In genomic region chr1:61184714-61185106, GRCh38 we compare ENCODE assay signal across 13 cellular contexts.
DNase-seq lines count a peak whose midpoint lies in the region; ATAC-seq, FAIRE-seq and TF ChIP-seq lines count a peak whose summit lies in the region.
"Had no signal": no experiment of that assay in that cellular context is flagged by ENCODE, and none has a peak within 500 bp of the region (broad histone marks: within the 10 kb centered on the region; RNA-seq: fewer than 3 reads in every experiment).

No MANE protein-coding gene starts in this region.

- H3K27me3 ChIP-seq in GM23338 (ENCODE audit: insufficient read depth) (no peaks in the 10 kb centered on the region), keratinocyte (ENCODE audit: control insufficient read depth, extremely low read depth, insufficient read depth, low read length) (no peaks in the 10 kb centered on the region), smooth muscle cell (ENCODE audit: low read depth) (no peaks in the 10 kb centered on the region)

- H3K4me3 ChIP-seq in GM23338 (no peak overlapping the region), keratinocyte (ENCODE audit: control insufficient read depth in 2 of 3, extremely low read depth in 1 of 3, insufficient read depth in 2 of 3, low read depth in 1 of 3, low read length in 3 of 3) (peak overlapping the region in 2 of 3 experiments; percentile 49 to 59), smooth muscle cell (peak overlapping the region; percentile 31)

- H4K20me1 ChIP-seq in GM23338 (replicated peaks; ENCODE audit: insufficient read depth) (no peaks in the 10 kb centered on the region), keratinocyte (ENCODE audit: control insufficient read depth, extremely low read depth, insufficient read depth, low read length) (no peaks in the 10 kb centered on the region), smooth muscle cell (ENCODE audit: low read depth) (peaks cover 10% of the 10 kb centered on the region)

- DNase-seq in GM23338 (ENCODE audit: low spot score) = no peak
- no peak for DNase-seq in keratinocyte (ENCODE audit: low read depth, low spot score)
- no peak for DNase-seq in smooth muscle cell (lab: John Stamatoyannopoulos, UW; ENCODE audit: unreplicated experiment)
- DNase-seq in nucleus accumbens (lab: John Stamatoyannopoulos, UW) = no peak
- DNase-seq in OCI-M2 (lab: John Stamatoyannopoulos, UW; ENCODE audit: unreplicated experiment) = no peak
- no peak for DNase-seq in islet precursor cell
- DNase-seq: activated CD4-positive, alpha-beta T cell treated with anti-CD3 and anti-CD28 coated beads, Interleukin-2, amount 10 ng/mL, durations not matched to agents 24 days and 14 days; activated gamma-delta T cell treated with Interleukin-2 at 50 U/mL for 16 hours; effector CD4-positive, alpha-beta T cell; H7; KG1 had no signal

- peaks cover 5% of the 10 kb centered on the region; the same call in 1 of the 2 replicates for H3K4me1 ChIP-seq in GM23338 (ENCODE audit: insufficient read depth)
- H3K4me1 ChIP-seq in keratinocyte (ENCODE audit: control insufficient read depth, extremely low read depth, insufficient read depth, low read length) = peaks cover 15% of the 10 kb centered on the region
- H3K4me1 ChIP-seq in smooth muscle cell (ENCODE audit: low read depth) = peaks cover 4% of the 10 kb centered on the region

- H2AFZ ChIP-seq in GM23338 (peak overlapping the region; percentile 87; the same call in 1 of the 2 replicates), keratinocyte (ENCODE audit: control insufficient read depth, low read length) (peak overlapping the region; percentile 95), smooth muscle cell (ENCODE audit: low read depth) (no peak overlapping the region)

- H3K36me3 Mint-ChIP-seq in GM23338 (ENCODE audit: low read depth) (no peaks in the 10 kb centered on the region), brain (no peaks in the 10 kb centered on the region)

- H3K27ac ChIP-seq in GM23338 (ENCODE audit: low read depth) = no peak overlapping the region
- H3K27ac ChIP-seq in keratinocyte (ENCODE audit: control insufficient read depth, insufficient read depth, low read length) = peak overlapping the region; percentile 84
- H3K27ac ChIP-seq in smooth muscle cell (ENCODE audit: low read depth) = no peak overlapping the region

- H3K79me2 ChIP-seq in GM23338 (replicated peaks; ENCODE audit: insufficient read depth) = no peaks in the 10 kb centered on the region
- peaks cover 3% of the 10 kb centered on the region for H3K79me2 ChIP-seq in keratinocyte (ENCODE audit: control insufficient read depth, insufficient read depth, low read length)
- no peaks in the 10 kb centered on the region for H3K79me2 ChIP-seq in smooth muscle cell (ENCODE audit: low read depth)

- H3K9me3 ChIP-seq in keratinocyte (ENCODE audit: control insufficient read depth, low read depth, low read length) (no peaks in the 10 kb centered on the region), smooth muscle cell (replicated peaks; ENCODE audit: low read depth) (no peaks in the 10 kb centered on the region)

- H3K36me3 ChIP-seq in GM23338 (ENCODE audit: insufficient read depth) (no peaks in the 10 kb centered on the region), keratinocyte (ENCODE audit: control insufficient read depth in 2 of 2, extremely low read depth in 1 of 2, insufficient read depth in 2 of 2, low read length in 2 of 2) (no peaks in the 10 kb centered on the region), smooth muscle cell (ENCODE audit: low read depth) (no peaks in the 10 kb centered on the region)

- H3K27ac Mint-ChIP-seq in GM23338 (peak overlapping the region; percentile 16; the same call in 1 of the 2 replicates), brain (peak overlapping the region; percentile 63 to 96 (median 82))
- H3K27ac Mint-ChIP-seq: activated CD4-positive, alpha-beta T cell treated with anti-CD3 and anti-CD28 coated beads, Interleukin-2, amount 10 ng/mL, durations not matched to agents 24 days and 14 days had no signal

- peaks cover 29% of the 10 kb centered on the region for H3K4me1 Mint-ChIP-seq in GM23338
- H3K4me1 Mint-ChIP-seq in brain = peaks cover 91% of the 10 kb centered on the region
- H3K4me1 Mint-ChIP-seq: activated CD4-positive, alpha-beta T cell treated with anti-CD3 and anti-CD28 coated beads, Interleukin-2, amount 10 ng/mL, durations not matched to agents 24 days and 14 days had no signal

- H3K9me1 ChIP-seq in keratinocyte (ENCODE audit: control insufficient read depth, extremely low read depth, insufficient read depth, low read length) = no peaks in the 10 kb centered on the region

- H3K4me3 Mint-ChIP-seq in GM23338 = no peak overlapping the region
- H3K4me3 Mint-ChIP-seq in brain = peak overlapping the region; percentile 66 to 82 (median 78)
- H3K4me3 Mint-ChIP-seq: activated CD4-positive, alpha-beta T cell treated with anti-CD3 and anti-CD28 coated beads, Interleukin-2, amount 10 ng/mL, durations not matched to agents 24 days and 14 days had no signal

- peak overlapping the region; percentile 60 for H3K9ac ChIP-seq in keratinocyte (ENCODE audit: control insufficient read depth, extremely low read depth, insufficient read depth, low read length)
- no peak overlapping the region for H3K9ac ChIP-seq in smooth muscle cell (ENCODE audit: low read depth)

- H3K27me3 Mint-ChIP-seq in GM23338 (ENCODE audit: insufficient read depth, low read depth, poor library complexity) (no peaks in the 10 kb centered on the region), brain (no peaks in the 10 kb centered on the region)

- no peak for TF ChIP-seq CTCF in GM23338 (conservative IDR thresholded peaks at IDR 0.05; ENCODE audit: low read depth in 2 of 2)
- TF ChIP-seq CTCF in brain (conservative IDR thresholded peaks at IDR 0.05) = no peak
- no peak for TF ChIP-seq CTCF in keratinocyte (optimal IDR thresholded peaks at IDR 0.05 in 1 of 3, IDR thresholded peaks at IDR 0.05 in 1 of 3, conservative IDR thresholded peaks at IDR 0.05 in 1 of 3; ENCODE audit: extremely low read depth in 1 of 3, insufficient read depth in 2 of 3, low read length in 3 of 3)
- TF ChIP-seq CTCF in smooth muscle cell (IDR thresholded peaks at IDR 0.05; ENCODE audit: borderline replicate concordance, insufficient read depth, poor library complexity, severe bottlenecking) = no peak

- WGBS in smooth muscle cell (ENCODE audit: low lambda C conversion rate) = 78% methylated on average over 3 of the region's 3 CpGs

- dilution Hi-C loops in keratinocyte (cut with MboI; ENCODE audit: extremely low pct_ligation_motif_present, low sequenced_read_pairs) = no loop called here

- H3F3A ChIP-seq in GM23338 (replicated peaks; ENCODE audit: low read depth) = no peaks in the 10 kb centered on the region
- H3F3A ChIP-seq in smooth muscle cell (ENCODE audit: low read depth) = peaks cover 4% of the 10 kb centered on the region

- FAIRE-seq in keratinocyte (lab: Jason Lieb, UNC) = no peak

- no peaks in the 10 kb centered on the region for H3K9me3 Mint-ChIP-seq in GM23338
- H3K9me3 Mint-ChIP-seq in brain = peaks cover 0 to 2% (median 0%) of the 10 kb centered on the region in 5 experiments
- H3K9me3 Mint-ChIP-seq: activated CD4-positive, alpha-beta T cell treated with anti-CD3 and anti-CD28 coated beads, Interleukin-2, amount 10 ng/mL, durations not matched to agents 24 days and 14 days had no signal

- no peak for ATAC-seq in GM23338
- ATAC-seq in HG03175 (IDR thresholded peaks at IDR 0.05; ENCODE audit: unreplicated experiment) = no peak

- H3K4me2 ChIP-seq in GM23338 = no peak overlapping the region; the same call in 1 of the 2 replicates
- peak overlapping the region; percentile 89 for H3K4me2 ChIP-seq in keratinocyte (ENCODE audit: control insufficient read depth, extremely low read depth, insufficient read depth, low read depth, low read length)
- peak overlapping the region; percentile 29 for H3K4me2 ChIP-seq in smooth muscle cell

- H3K9me2 ChIP-seq in GM23338 (ENCODE audit: insufficient read depth) = no peaks in the 10 kb centered on the region

TF ChIP-seq in GM23338, 12 proteins besides CTCF, POLR2A, EP300 and RAD21 (continues in another document):
- no peak for TF ChIP-seq EZH2 (IDR thresholded peaks at IDR 0.05; ENCODE audit: low read depth, unreplicated experiment)
- no peak for TF ChIP-seq ZNF114 (CRISPR knock-in tag; IDR thresholded peaks at IDR 0.05)
